In genomic region chr5:178786424-178786823, GRCh38 we compare ENCODE assay signal across 14 cellular contexts.
"Had no signal": no experiment of that assay in that cellular context is flagged by ENCODE, and none has a peak within 500 bp of the region (broad histone marks: within the 10 kb centered on the region; RNA-seq: fewer than 3 reads in every experiment).

No MANE protein-coding gene starts in this region.

- H3K36me3 Mint-ChIP-seq: activated naive CD4-positive, alpha-beta T cell treated with anti-CD3 and anti-CD28 coated beads, Interleukin-2, amount 50 U/mL, for 24 hours; brain had no signal

- H3K27me3 ChIP-seq: pancreas, tibial nerve had no signal

- H3K27ac ChIP-seq: dorsolateral prefrontal cortex, heart left ventricle, pancreas, SK-N-MC, tibial nerve had no signal

- H3K4me3 ChIP-seq: dorsolateral prefrontal cortex, heart left ventricle, pancreas, SK-N-MC, tibial nerve had no signal

- DNase-seq: activated CD4-positive, alpha-beta T cell treated with anti-CD3 and anti-CD28 coated beads for 48 hours; amniotic stem cell; foreskin melanocyte; heart left ventricle; stimulated activated CD4-positive, alpha-beta T cell treated with anti-CD3 and anti-CD28 coated beads, Interleukin-15, amount 100 ng/mL, for 24 hours; stimulated activated CD4-positive, alpha-beta T cell treated with anti-CD3 and anti-CD28 coated beads, Interleukin-4, amount 100 ng/mL, for 24 hours had no signal

- H3K9me3 Mint-ChIP-seq: activated naive CD4-positive, alpha-beta T cell treated with anti-CD3 and anti-CD28 coated beads, Interleukin-2, amount 50 U/mL, for 24 hours; neural crest cell; WTC11 had no signal

- H3K9me3 ChIP-seq: heart left ventricle, pancreas had no signal

- H3K4me1 ChIP-seq: heart left ventricle, pancreas, tibial nerve had no signal

- ATAC-seq: heart left ventricle, WTC11 had no signal

- H3K36me3 ChIP-seq: heart left ventricle, pancreas, tibial nerve had no signal

- H3K4me1 Mint-ChIP-seq: activated naive CD4-positive, alpha-beta T cell treated with anti-CD3 and anti-CD28 coated beads, Interleukin-2, amount 50 U/mL, for 24 hours; brain; neural crest cell; WTC11 had no signal

- H3K27ac Mint-ChIP-seq: activated naive CD4-positive, alpha-beta T cell treated with anti-CD3 and anti-CD28 coated beads, Interleukin-2, amount 50 U/mL, for 24 hours; brain; WTC11 had no signal

- H3K4me3 Mint-ChIP-seq: activated naive CD4-positive, alpha-beta T cell treated with anti-CD3 and anti-CD28 coated beads, Interleukin-2, amount 50 U/mL, for 24 hours; brain; neural crest cell; WTC11 had no signal
